Comparison of ENCODE assay signal across 10 cellular contexts in genomic region chr11:6654281-6655019, GRCh38. TPM values are rescaled to one million over a fixed set of nuclear protein-coding genes. Genes with fewer than 3 reads are reported as not detected.
DNase-seq lines count a peak whose midpoint lies in the region; ATAC-seq and TF ChIP-seq lines count a peak whose summit lies in the region.
"Had no signal": no experiment of that assay in that cellular context is flagged by ENCODE, and none has a peak within 500 bp of the region (broad histone marks: within the 10 kb centered on the region; RNA-seq: fewer than 3 reads in every experiment).

No MANE protein-coding gene starts in this region.

- 27 to 41% (median 29%) methylated on average over 9 of the region's 9 CpGs for WGBS in heart left ventricle, 4 donors
- WGBS in trophoblast cell (ENCODE audit: extremely low coverage, insufficient coverage, insufficient read length): no CpG with 5 or more reads among the region's 9 CpGs

- DNase-seq in AG04450 (ENCODE audit: low read depth, low spot score): no peak
- no peak for DNase-seq in NT2/D1 (ENCODE audit: low read depth, low spot score)
- DNase-seq in heart left ventricle: peak in 2 of 5 donors; percentile 45 to 62
- DNase-seq in trophoblast cell: no peak
- no peak for DNase-seq in SKM-1 treated with dmso at 0.1 percent for 144 hours (lab: John Stamatoyannopoulos, UW; ENCODE audit: unreplicated experiment)
- no peak for DNase-seq in NCI-H748 (lab: John Stamatoyannopoulos, UW; ENCODE audit: unreplicated experiment)
- DNase-seq: activated CD4-positive, CD25-positive, alpha-beta regulatory T cell treated with anti-CD3 and anti-CD28 coated beads, Interleukin-2, amount 50 U/mL, for 72 hours had no signal

- CTCF ChIA-PET in AG04450 (lab: Charles Lee): interaction anchor here (1.0 kb wide), 1 partner anchor 13 kb away, joined by 3 read pairs; no protein-coding TSS in a partner anchor

- H2AFZ ChIP-seq in trophoblast cell (ENCODE audit: insufficient read depth, low read length, poor library complexity): no peak overlapping the region

- intact Hi-C loops in heart left ventricle (cut with DNase I): loop anchor here in 1 of 10 donors (5.0 kb wide), 1 partner anchor 42 kb away; the partner anchor contains the start of gene TAF10

- no peaks in the 10 kb centered on the region for H3K36me3 ChIP-seq in NT2/D1 (ENCODE audit: insufficient read depth, insufficient read length, low read length)
- H3K36me3 ChIP-seq in heart left ventricle: no peaks in the 10 kb centered on the region
- H3K36me3 ChIP-seq in trophoblast cell (ENCODE audit: control insufficient read depth in 1 of 2, insufficient read depth in 2 of 2, low read length in 2 of 2): no peaks in the 10 kb centered on the region

- peak overlapping the region; percentile 42 for H3K4me2 ChIP-seq in trophoblast cell (ENCODE audit: low read length)

- H2AK5ac ChIP-seq in trophoblast cell (ENCODE audit: low read length): no peak overlapping the region

- ATAC-seq in heart left ventricle (peak; percentile 13 to 68 (median 36)), HG02588 (IDR thresholded peaks at IDR 0.05; ENCODE audit: unreplicated experiment) (no peak), HG02884 (IDR thresholded peaks at IDR 0.05; ENCODE audit: unreplicated experiment) (no peak)
- ATAC-seq: K562 had no signal

- H3K9me3 ChIP-seq in AG04450 (ENCODE audit: control insufficient read depth, insufficient read depth, low read length) (no peaks in the 10 kb centered on the region), NT2/D1 (ENCODE audit: insufficient read depth, low read length) (no peaks in the 10 kb centered on the region), heart left ventricle (no peaks in the 10 kb centered on the region), trophoblast cell (ENCODE audit: insufficient read depth, low read depth, low read length) (no peaks in the 10 kb centered on the region)

- H4K12ac ChIP-seq in trophoblast cell (ENCODE audit: low read depth, low read length): no peak overlapping the region

- H3K79me2 ChIP-seq in trophoblast cell (ENCODE audit: control insufficient read depth, insufficient read depth, low read length, poor library complexity): no peaks in the 10 kb centered on the region

- no peak overlapping the region for H2BK5ac ChIP-seq in trophoblast cell (ENCODE audit: low read depth, low read length, poor library complexity)

- H3K4me1 ChIP-seq in NT2/D1 (ENCODE audit: insufficient read depth, insufficient read length) (peaks cover 5% of the 10 kb centered on the region), heart left ventricle (peaks cover 0 to 51% (median 18%) of the 10 kb centered on the region in 12 donors), trophoblast cell (ENCODE audit: control insufficient read depth in 1 of 2, insufficient read depth in 2 of 2, low read length in 2 of 2) (peaks cover 0 to 6% of the 10 kb centered on the region in 2 experiments)

- no peak overlapping the region for H3K18ac ChIP-seq in trophoblast cell (ENCODE audit: low read length)

- peak overlapping the region; percentile 71 for H3K4me3 ChIP-seq in AG04450 (ENCODE audit: low read depth, low read length)
- peak overlapping the region; percentile 55 for H3K4me3 ChIP-seq in NT2/D1 (ENCODE audit: insufficient read length, low read depth)
- H3K4me3 ChIP-seq in heart left ventricle: peak overlapping the region in 11 of 12 donors; percentile 37 to 68 (median 56)
- no peak overlapping the region for H3K4me3 ChIP-seq in trophoblast cell (ENCODE audit: low read depth, low read length)
- H3K4me3 ChIP-seq: K562 had no signal

- H3K27ac ChIP-seq in AG04450 (ENCODE audit: low read depth, low read length): no peak overlapping the region
- H3K27ac ChIP-seq in heart left ventricle: peak overlapping the region in 11 of 12 donors; percentile 20 to 93 (median 83)
- no peak overlapping the region for H3K27ac ChIP-seq in trophoblast cell (ENCODE audit: low read depth, low read length)

- H3K79me1 ChIP-seq in trophoblast cell (ENCODE audit: low read length): no peaks in the 10 kb centered on the region

- H3K14ac ChIP-seq in trophoblast cell (ENCODE audit: low read length): no peak overlapping the region

- no peak overlapping the region for H3K23ac ChIP-seq in trophoblast cell (ENCODE audit: low read length)

- H4K8ac ChIP-seq in trophoblast cell (ENCODE audit: low read depth, low read length): no peak overlapping the region

- no peak for TF ChIP-seq CTCF in AG04450 (IDR thresholded peaks at IDR 0.05; ENCODE audit: low read depth, low read length)
- no peak for TF ChIP-seq CTCF in heart left ventricle (IDR thresholded peaks at IDR 0.05)

- no peak overlapping the region for H2BK12ac ChIP-seq in trophoblast cell (ENCODE audit: low read length)

- H3K9ac ChIP-seq in NT2/D1 (ENCODE audit: insufficient read length, low read depth) (no peak overlapping the region), trophoblast cell (ENCODE audit: low read length) (no peak overlapping the region)

- H3K4ac ChIP-seq in trophoblast cell (ENCODE audit: low read depth, low read length): no peak overlapping the region

- H2BK120ac ChIP-seq in trophoblast cell (ENCODE audit: insufficient read depth, low read length, poor library complexity): no peak overlapping the region

- TF ChIP-seq POLR2A in heart left ventricle (IDR thresholded peaks at IDR 0.05): no peak

- H3K27me3 ChIP-seq in AG04450 (ENCODE audit: control insufficient read depth, insufficient read depth, low read length): peaks cover 14% of the 10 kb centered on the region
- peaks cover 40% of the 10 kb centered on the region for H3K27me3 ChIP-seq in NT2/D1 (ENCODE audit: insufficient read depth, insufficient read length)
- H3K27me3 ChIP-seq in heart left ventricle: peaks cover 0 to 8% (median 0%) of the 10 kb centered on the region in 9 donors
- H3K27me3 ChIP-seq in trophoblast cell (ENCODE audit: insufficient read depth, low read length): peaks cover 30% of the 10 kb centered on the region

- no peak overlapping the region for H4K91ac ChIP-seq in trophoblast cell (ENCODE audit: low read depth, low read length)

- POLR2A ChIA-PET in AG04450 (lab: Yijun Ruan, JAX): no interaction called here

RNA-seq across cellular contexts. Expression of gene DCHS1, which starts 1.2 kb away (rescaled TPM):
- 8.7 and 11.2 TPM in 2 replicates for polyA plus RNA-seq in AG04450 (2011; rRNA removed)
- polyA minus RNA-seq in AG04450 (2011; rRNA and poly(A)+ RNA removed): 24.9 and 30.7 TPM in 2 replicates
- total RNA-seq in heart left ventricle: 10 to 100 TPM in 6 of 9 donors, 1 to 10 TPM in 3; 5.5 to 19.6 (median 11.4) TPM
- polyA plus RNA-seq in heart left ventricle: 1 to 10 TPM; 3.6 to 6.6 TPM
- 1.7 and 1.9 TPM in 2 replicates for polyA plus RNA-seq in trophoblast cell (2013)

RNA-seq across cellular contexts. Expression of gene MRPL17, which starts 28.7 kb away (rescaled TPM):
- 63.3 and 69.1 TPM in 2 replicates for polyA plus RNA-seq in AG04450 (2011; rRNA removed)
- 36.0 and 40.3 TPM in 2 replicates for polyA minus RNA-seq in AG04450 (2011; rRNA and poly(A)+ RNA removed)
- total RNA-seq in heart left ventricle: 10 to 100 TPM; 31.0 to 58.0 (median 47.7) TPM
- 10 to 100 TPM; 56.8 to 70.9 TPM for polyA plus RNA-seq in heart left ventricle
- 49.7 and 53.2 TPM in 2 replicates for polyA plus RNA-seq in trophoblast cell (2013)

RNA-seq across cellular contexts. Expression of gene TPP1, which starts 35.2 kb away (rescaled TPM):
- polyA plus RNA-seq in AG04450 (2011; rRNA removed): 128 and 152 TPM in 2 replicates
- polyA minus RNA-seq in AG04450 (2011; rRNA and poly(A)+ RNA removed): 83.1 and 118 TPM in 2 replicates
- 100 to 1,000 TPM in 2 of 9 donors, 10 to 100 TPM in 7; 48.7 to 169 (median 81.2) TPM for total RNA-seq in heart left ventricle
- polyA plus RNA-seq in heart left ventricle: 10 to 100 TPM; 38.5 to 39.5 TPM
- 116 and 121 TPM in 2 replicates for polyA plus RNA-seq in trophoblast cell (2013)

RNA-seq across cellular contexts. Expression of gene TAF10, which starts 42.4 kb away (rescaled TPM):
- 170 and 215 TPM in 2 replicates for polyA plus RNA-seq in AG04450 (2011; rRNA removed)
- 111 and 155 TPM in 2 replicates for polyA minus RNA-seq in AG04450 (2011; rRNA and poly(A)+ RNA removed)
- total RNA-seq in heart left ventricle: 100 to 1,000 TPM in 4 of 9 donors, 10 to 100 TPM in 5; 42.3 to 153 (median 99.0) TPM
- 100 to 1,000 TPM in 1 of 2 donors, 10 to 100 TPM in 1; 50.8 to 155 TPM for polyA plus RNA-seq in heart left ventricle
- 182 and 188 TPM in 2 replicates for polyA plus RNA-seq in trophoblast cell (2013)

RNA-seq across cellular contexts. Expression of gene ILK, which starts 50.9 kb away (rescaled TPM):
- 362 and 417 TPM in 2 replicates for polyA plus RNA-seq in AG04450 (2011; rRNA removed)
- polyA minus RNA-seq in AG04450 (2011; rRNA and poly(A)+ RNA removed): 303 and 387 TPM in 2 replicates
- total RNA-seq in heart left ventricle: 100 to 1,000 TPM; 177 to 259 (median 222) TPM
- 100 to 1,000 TPM; 220 to 288 TPM for polyA plus RNA-seq in heart left ventricle
- 231 and 245 TPM in 2 replicates for polyA plus RNA-seq in trophoblast cell (2013)

Comparison
In these comparisons a context has a peak if more than half of its experiments do, and no peak if none do; other contexts are left out.
1. H3K27ac ChIP-seq: peak in heart left ventricle (11 of 12); none in AG04450 (single experiment) and trophoblast cell (single experiment).
2. ATAC-seq: peak in heart left ventricle (4 of 4); none in HG02588 (single experiment) and HG02884 (single experiment).